In genomic region chr16:56193951-56194726, GRCh38 we compare ENCODE assay signal across 8 cellular contexts. TPM values are rescaled to one million over a fixed set of nuclear protein-coding genes. Genes with fewer than 3 reads are reported as not detected.
DNase-seq lines count a peak whose midpoint lies in the region; ATAC-seq and TF ChIP-seq lines count a peak whose summit lies in the region.

No MANE protein-coding gene starts in this region.

- H3K4me3 ChIP-seq in GM23248 (no peak overlapping the region), fibroblast of lung (replicated peaks in 1 of 4; ENCODE audit: control extremely low read depth in 1 of 4, insufficient read depth in 1 of 4, low read depth in 3 of 4, low read length in 4 of 4) (no peak overlapping the region), muscle layer of colon (ENCODE audit: low read depth in 1 of 2, low read length in 2 of 2) (peak overlapping the region; percentile 22 to 71)

- ATAC-seq in GM18909 (IDR thresholded peaks at IDR 0.05; ENCODE audit: poor library complexity, unreplicated experiment) (no peak), GM18873 (IDR thresholded peaks at IDR 0.05; ENCODE audit: low FRiP score, unreplicated experiment) (no peak)

- 8% methylated on average over 48 of the region's 48 CpGs for WGBS in GM23248 (ENCODE audit: low coverage in 1 of 2, low lambda C conversion rate in 2 of 2, missing lambda C conversion rate in 2 of 2), 2 experiments

- no peak overlapping the region for H3K27ac ChIP-seq in GM23248
- no peak overlapping the region for H3K27ac ChIP-seq in fibroblast of lung (ENCODE audit: insufficient read depth, low read length)
- no peak overlapping the region for H3K27ac ChIP-seq in muscle layer of colon (ENCODE audit: low read depth, low read length)

- no peak for TF ChIP-seq CTCF in fibroblast of lung (conservative IDR thresholded peaks at IDR 0.05 in 1 of 2, IDR thresholded peaks at IDR 0.05 in 1 of 2; ENCODE audit: low read depth in 1 of 2, low read length in 2 of 2)

- H2AFZ ChIP-seq in GM23248 = no peak overlapping the region
- no peak overlapping the region for H2AFZ ChIP-seq in fibroblast of lung (ENCODE audit: low read length)

- H4K20me1 ChIP-seq in GM23248 (ENCODE audit: insufficient read depth) (no peaks in the 10 kb centered on the region), fibroblast of lung (ENCODE audit: control insufficient read depth, extremely low read depth, insufficient read depth, low read length) (no peaks in the 10 kb centered on the region)

- H3F3A ChIP-seq in GM23248 (ENCODE audit: insufficient read depth) = no peaks in the 10 kb centered on the region

- DNase-seq in GM23248 (peak; percentile 56), NCI-H526 (lab: John Stamatoyannopoulos, UW) (peak; percentile 55 to 92), fibroblast of lung (ENCODE audit: low read depth in 2 of 2) (peak; percentile 54 to 69)
- DNase-seq in activated T-helper 9 cell treated with anti-CD3 and anti-CD28 coated beads, Interleukin-2, amount 50 U/mL, for 16 hours (ENCODE audit: low read depth) = peak; percentile 69
- DNase-seq in stimulated activated CD8-positive, alpha-beta memory T cell treated with anti-CD3 and anti-CD28 coated beads, Interleukin-2, amount 100 ng/mL, for 48 hours (ENCODE audit: low read depth in 2 of 2) = peak; percentile 58 to 66

- H3K9ac ChIP-seq in GM23248 (no peak overlapping the region), fibroblast of lung (ENCODE audit: insufficient read depth, low read length) (no peak overlapping the region), muscle layer of colon (ENCODE audit: low read length) (no peak overlapping the region)

- in situ Hi-C loops in GM23248 (cut with MboI) = no loop called here

- H3K9me3 ChIP-seq in GM23248 (ENCODE audit: low read depth) (no peaks in the 10 kb centered on the region), fibroblast of lung (ENCODE audit: control insufficient read depth, insufficient read depth, low read depth, low read length) (no peaks in the 10 kb centered on the region), muscle layer of colon (ENCODE audit: low read length) (no peaks in the 10 kb centered on the region)

- H3K79me2 ChIP-seq in GM23248 (ENCODE audit: insufficient read depth) (no peaks in the 10 kb centered on the region), fibroblast of lung (ENCODE audit: control insufficient read depth, insufficient read depth, low read length) (no peaks in the 10 kb centered on the region)

- H3K4me1 ChIP-seq in GM23248 (ENCODE audit: insufficient read depth) (no peaks in the 10 kb centered on the region), fibroblast of lung (ENCODE audit: control insufficient read depth, extremely low read depth, insufficient read depth, low read length) (no peaks in the 10 kb centered on the region), muscle layer of colon (ENCODE audit: insufficient read depth, low read length) (peaks cover 56% of the 10 kb centered on the region)

- H3K9me2 ChIP-seq in GM23248 (ENCODE audit: insufficient read depth) = no peaks in the 10 kb centered on the region

- H3K4me2 ChIP-seq in GM23248 (ENCODE audit: unreplicated experiment) = no peak overlapping the region
- no peak overlapping the region for H3K4me2 ChIP-seq in fibroblast of lung (ENCODE audit: extremely low read depth, insufficient read depth, low read length)

- no peaks in the 10 kb centered on the region for H3K36me3 ChIP-seq in GM23248 (ENCODE audit: low read depth)
- no peaks in the 10 kb centered on the region for H3K36me3 ChIP-seq in fibroblast of lung (ENCODE audit: control insufficient read depth, insufficient read depth, low read length)
- H3K36me3 ChIP-seq in muscle layer of colon (ENCODE audit: insufficient read depth, low read length) = no peaks in the 10 kb centered on the region

- H3K27me3 ChIP-seq in GM23248 (replicated peaks; ENCODE audit: insufficient read depth) = peaks cover 61% of the 10 kb centered on the region
- H3K27me3 ChIP-seq in fibroblast of lung (ENCODE audit: control insufficient read depth, insufficient read depth, low read length) = peaks cover 30% of the 10 kb centered on the region
- no peaks in the 10 kb centered on the region for H3K27me3 ChIP-seq in muscle layer of colon (ENCODE audit: control insufficient read depth in 1 of 2, insufficient read depth in 2 of 2, low read length in 2 of 2)

RNA-seq across cellular contexts. Expression of gene GNAO1, which starts 2.9 kb away (rescaled TPM):
- total RNA-seq in GM23248 (2014; rRNA removed; shearing (Covaris generic)) = under 0.01 TPM in 1 of 2 replicates, not detected in the other
- polyA plus RNA-seq in GM23248 (2016; fragmentation: Nextera tagmentation; extraction: Ambion mirVana) (0.18 TPM in 1 of 2 replicates, not detected in the other), fibroblast of lung (0.02 and 0.14 TPM in 2 replicates)
- total RNA-seq in fibroblast of lung = 0.17 and 0.26 TPM in 2 replicates
- 0.12 and 0.37 TPM in 2 replicates for polyA plus RNA-seq in fibroblast of lung (2012)
- polyA minus RNA-seq in fibroblast of lung (ENCODE audit: low replicate concordance) = 0.04 and 0.12 TPM in 2 replicates

Comparison
In these comparisons a context has a peak if more than half of its experiments do, and no peak if none do; other contexts are left out.
1. H3K4me3 ChIP-seq: peak in muscle layer of colon (2 of 2); none in GM23248 (single experiment) and fibroblast of lung (0 of 4).
2. Peak in every context shown above with its lines, with median percentiles within 50 percentile points of each other: DNase-seq.